In genomic region chr15:100692671-100693070, GRCh38 we compare ENCODE assay signal across 18 cellular contexts.
"Had no signal": no experiment of that assay in that cellular context is flagged by ENCODE, and none has a peak within 500 bp of the region (broad histone marks: within the 10 kb centered on the region; RNA-seq: fewer than 3 reads in every experiment).

No MANE protein-coding gene starts in this region.

- DNase-seq: cerebellar nuclear complex; effector CD4-positive, alpha-beta T cell; glutamatergic neuron; immature natural killer cell; left lung; lower lobe of right lung; mesendoderm; naive thymus-derived CD4-positive, alpha-beta T cell; right cardiac atrium; small intestine; stimulated activated CD4-positive, alpha-beta T cell treated with anti-CD3 and anti-CD28 coated beads, Interleukin-12 subunit alpha, Interleukin-12 subunit beta, amount 100 ng/mL, for 4 hours; stimulated activated naive CD4-positive, alpha-beta T cell; stomach; substantia nigra; transverse colon had no signal

- H3K9me3 ChIP-seq: gastroesophageal sphincter, left lung, lower lobe of right lung, neutrophil, thoracic aorta, transverse colon had no signal

- H3K4me3 ChIP-seq: gastroesophageal sphincter, left lung, lower lobe of right lung, stomach, thoracic aorta, transverse colon had no signal

- ATAC-seq: gastroesophageal sphincter; naive thymus-derived CD4-positive, alpha-beta T cell; right cardiac atrium had no signal

- H3K27me3 ChIP-seq: left lung, transverse colon had no signal

- H3K36me3 ChIP-seq: gastroesophageal sphincter, left lung, lower lobe of right lung, neutrophil, stomach, thoracic aorta, transverse colon had no signal

- H3K27ac ChIP-seq: gastroesophageal sphincter, left lung, lower lobe of right lung, neutrophil, thoracic aorta, transverse colon had no signal
